ENCODE assay signal across 8 cellular contexts in the genomic region with DNA sequence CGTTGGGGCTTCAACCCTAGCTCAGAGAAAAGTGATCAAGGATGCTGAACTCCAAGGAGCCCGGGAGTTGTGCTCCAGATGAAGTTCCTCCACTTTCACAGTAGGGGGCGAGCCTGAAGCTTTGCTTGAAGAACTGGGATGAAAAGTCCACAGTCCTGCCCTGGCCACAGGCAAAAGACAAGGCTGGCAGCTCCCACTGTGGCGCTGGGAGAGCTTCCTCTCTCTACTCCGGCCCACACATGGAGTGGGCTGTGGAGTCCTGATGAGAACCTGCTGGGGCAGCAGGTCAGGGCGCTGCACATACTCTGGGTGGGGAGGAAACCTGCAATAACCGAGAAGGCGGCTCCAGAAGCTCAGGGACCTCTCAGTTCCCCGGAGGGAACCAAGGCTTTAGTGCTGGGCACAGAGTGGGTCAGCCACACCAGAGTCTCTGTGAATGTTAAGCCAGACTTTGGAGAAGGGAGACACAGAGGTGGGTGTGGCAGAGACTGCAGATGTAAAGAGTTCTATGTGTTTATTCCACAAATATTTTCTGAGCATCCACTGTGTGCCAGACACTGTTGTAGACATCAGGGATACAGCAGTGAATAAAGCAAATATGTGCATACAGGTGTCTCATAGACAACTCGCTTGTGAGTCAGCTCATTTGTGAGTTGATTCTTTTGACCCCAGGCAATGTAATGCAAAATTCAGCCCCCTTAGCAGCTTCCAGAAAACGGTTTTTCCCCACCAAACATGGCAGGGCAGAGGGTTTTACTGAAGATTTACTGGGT. TPM values are rescaled to one million over a fixed set of nuclear protein-coding genes. Genes with fewer than 3 reads are reported as not detected.
DNase-seq lines count a peak whose midpoint lies in the region; ATAC-seq, FAIRE-seq and TF ChIP-seq lines count a peak whose summit lies in the region.

No MANE protein-coding gene starts in this region.

- 15% methylated on average over 11 of the region's 11 CpGs for WGBS in K562 (ENCODE audit: insufficient coverage, low coverage, missing lambda C conversion rate)

- POLR2A ChIA-PET in K562 (lab: Yijun Ruan, JAX), result interaction anchor here (0.6 to 1.1 kb wide), 4 partner anchors 20 to 995 kb away, joined by 3 read pairs; no protein-coding TSS in a partner anchor

- CTCF ChIA-PET in K562 (lab: Yijun Ruan, JAX; ENCODE audit: low intra/inter-chr PET ratio), result interaction anchor here (0.6 to 1.4 kb wide), 2 partner anchors 29 to 729 kb away, joined by 3 to 5 read pairs; no protein-coding TSS in a partner anchor

- in situ Hi-C loops in K562 (cut with MboI), result no loop called here

- peak; percentile 94 for FAIRE-seq in K562 (lab: Jason Lieb, UNC)

- no peak overlapping the region for H3K4me3 ChIP-seq in BE2C (ENCODE audit: low read depth, low read length)
- H3K4me3 ChIP-seq in K562, result no peak overlapping the region
- H3K4me3 ChIP-seq in retinal pigment epithelial cell (ENCODE audit: low read length), result no peak overlapping the region

- H3K9me3 ChIP-seq in BE2C, result no peaks in the 10 kb centered on the region
- no peaks in the 10 kb centered on the region for H3K9me3 ChIP-seq in K562 (replicated peaks; ENCODE audit: control insufficient read depth, insufficient read depth, low read depth, low read length)

- no peaks in the 10 kb centered on the region for H3K27me3 ChIP-seq in BE2C
- peaks cover 5 to 11% of the 10 kb centered on the region in 2 experiments; a peak in 2 of 5 replicates for H3K27me3 ChIP-seq in K562 (ENCODE audit: control insufficient read depth in 2 of 2, insufficient read depth in 2 of 2, low read length in 2 of 2)

- intact Hi-C loops in K562 (cut with micrococcal nuclease), result loop anchor here (1.0 to 10.0 kb wide), 2 partner anchors 30 to 671 kb away; a partner anchor contains a TSS

- TF ChIP-seq CTCF in BE2C (IDR thresholded peaks at IDR 0.05; ENCODE audit: low read depth, low read length) (peak; percentile 91), GM12873 (IDR thresholded peaks at IDR 0.05; ENCODE audit: insufficient read depth, low read depth, low read length, missing control alignments) (peak; percentile 87), K562 (IDR thresholded peaks at IDR 0.05 in 2 of 3, conservative IDR thresholded peaks at IDR 0.05 in 1 of 3; ENCODE audit: insufficient read depth in 2 of 3, low read depth in 1 of 3, low read length in 3 of 3) (peak; percentile 71 to 82 (median 80)), retinal pigment epithelial cell (conservative IDR thresholded peaks at IDR 0.05; ENCODE audit: low read depth, low read length) (peak; percentile 90)

- H3K27ac ChIP-seq in K562 (ENCODE audit: extremely low read depth, low read depth, low read length), result no peak overlapping the region

- H3K4me1 ChIP-seq in BE2C (peaks cover 11% of the 10 kb centered on the region), K562 (replicated peaks in 1 of 2; ENCODE audit: control insufficient read depth in 2 of 2, insufficient read depth in 2 of 2, low read length in 2 of 2) (peaks cover 0 to 4% of the 10 kb centered on the region in 2 experiments; a peak in 2 of 5 replicates)

- DNase-seq in BE2C (peak; percentile 81), NCI-H69 (lab: John Stamatoyannopoulos, UW) (peak; percentile 73), K562 (ENCODE audit: extremely low read depth in 1 of 4, low spot score in 3 of 4) (peak; percentile 65 to 67 (median 66)), hypothalamus (lab: John Stamatoyannopoulos, UW) (peak in 39 of 51 donors; percentile 19 to 74 (median 44)), retinal pigment epithelial cell (ENCODE audit: low read depth) (no peak), T-helper 9 cell (no peak)
- DNase-seq in NK-92 treated with Interleukin-12 subunit alpha and Interleukin-12 subunit beta, amount 100 ng/mL, for 24 hours (lab: John Stamatoyannopoulos, UW), result no peak

- no peaks in the 10 kb centered on the region for H3K79me2 ChIP-seq in K562 (ENCODE audit: control insufficient read depth, insufficient read depth, low read length)

- TF ChIP-seq POLR2A in K562 (conservative IDR thresholded peaks at IDR 0.05), result no peak

- peak; percentile 48 to 76 for TF ChIP-seq RAD21 in K562 (CRISPR knock-in tag; conservative IDR thresholded peaks at IDR 0.05 in 1 of 2, IDR thresholded peaks at IDR 0.05 in 1 of 2)

- peak overlapping the region; percentile 43; the same call in 1 of the 2 replicates for H2AFZ ChIP-seq in K562 (ENCODE audit: low read depth, low read length)

- no TSS peak for BruUV-seq in K562 (replicated peaks; lab: Mats Ljungman, UMichigan)

- no peaks in the 10 kb centered on the region for H3K9me1 ChIP-seq in K562 (ENCODE audit: control insufficient read depth, insufficient read depth, low read length)

- no peak overlapping the region for H3K4me2 ChIP-seq in K562 (ENCODE audit: insufficient read depth, low read length)

- 0 out of 2 replicates have a peak, but pooled peaks cover 4% of the 10 kb centered on the region for H4K20me1 ChIP-seq in K562 (replicated peaks; ENCODE audit: control insufficient read depth, insufficient read depth, low read length)

- H3K9ac ChIP-seq in K562 (ENCODE audit: insufficient read depth in 1 of 2, low read depth in 2 of 2, low read length in 2 of 2), result peak overlapping the region in 1 of 2 experiments; percentile 65; a peak in 1 of 4 replicates

- peak; percentile 92 for ATAC-seq in K562

- H3K36me3 ChIP-seq in BE2C, result no peaks in the 10 kb centered on the region
- H3K36me3 ChIP-seq in K562 (ENCODE audit: control insufficient read depth, insufficient read depth, low read length), result no peaks in the 10 kb centered on the region

- no peak for TF ChIP-seq EP300 in K562 (IDR thresholded peaks at IDR 0.05; ENCODE audit: low read length)

RNA-seq across cellular contexts. Expression of a gene that starts 48.0 kb away (rescaled TPM):
- 153 TPM for polyA plus RNA-seq in BE2C (2012; ENCODE audit: insufficient read depth, insufficient read length, low read depth)
- 4.3 and 21.6 TPM in 2 replicates for total RNA-seq in K562 (2011; cell fraction: chromatin; rRNA removed; ENCODE audit: low replicate concordance)
- total RNA-seq in K562 (2011; cell fraction: nucleolus; rRNA removed), result 5.8 and 10.7 TPM in 2 replicates
- 21.6 and 30.1 TPM in 2 replicates for total RNA-seq in K562 (2011; cell fraction: nucleoplasm; rRNA removed)
- 106 and 141 TPM in 2 replicates for total RNA-seq in K562 (2014; rRNA removed)
- 250 and 311 TPM in 2 replicates for total RNA-seq in K562 (2014; rRNA removed; fragmentation: Illumina TruSeq; extraction: Trizol)
- 198 and 226 TPM in 2 replicates for total RNA-seq in K562 (2015; rRNA removed; fragmentation: Illumina TruSeq; extraction: Trizol)
- total RNA-seq in K562 (2021), result 59.6 and 68.3 TPM in 2 replicates
- 49.0 and 79.0 TPM in 2 replicates for polyA plus RNA-seq in K562 (2011; rRNA removed)
- 7.8 and 22.0 TPM in 2 replicates for polyA plus RNA-seq in K562 (2011; cell fraction: cytosol; rRNA removed)
- 15.4 and 20.4 TPM in 2 replicates for polyA plus RNA-seq in K562 (2011; cell fraction: nucleus; rRNA removed)
- polyA plus RNA-seq in K562 (2012), result 59.8 and 170 TPM in 2 replicates
- 152 and 173 TPM in 2 replicates for polyA plus RNA-seq in K562 (2014; fragmentation: Illumina TruSeq; extraction: Trizol)
- 100 to 1,000 TPM; 313 to 338 TPM for polyA plus RNA-seq in K562 (2014; fragmentation: Nextera tagmentation; extraction: Ambion mirVana)
- polyA plus RNA-seq in K562 (2014; rRNA removed), result 200 and 228 TPM in 2 replicates
- 15.1 and 16.1 TPM in 2 replicates for polyA minus RNA-seq in K562 (2011; rRNA and poly(A)+ RNA removed)
- 8.4 and 8.6 TPM in 2 replicates for polyA minus RNA-seq in K562 (2011; cell fraction: cytosol; rRNA and poly(A)+ RNA removed)
- polyA minus RNA-seq in K562 (2011; cell fraction: nucleus; rRNA and poly(A)+ RNA removed), result 10.0 and 21.0 TPM in 2 replicates

RNA-seq across cellular contexts. Expression of a gene that starts 59.9 kb away (rescaled TPM):
- polyA plus RNA-seq in BE2C (2012; ENCODE audit: insufficient read depth, insufficient read length, low read depth), result 29.2 TPM
- 12.6 and 30.6 TPM in 2 replicates for total RNA-seq in K562 (2011; cell fraction: chromatin; rRNA removed; ENCODE audit: low replicate concordance)
- total RNA-seq in K562 (2011; cell fraction: nucleolus; rRNA removed), result 8.3 and 9.2 TPM in 2 replicates
- total RNA-seq in K562 (2011; cell fraction: nucleoplasm; rRNA removed), result 13.4 and 13.7 TPM in 2 replicates
- total RNA-seq in K562 (2014; rRNA removed) (33.0 and 35.9 TPM in 2 replicates), K562 (2014; rRNA removed; fragmentation: Illumina TruSeq; extraction: Trizol) (35.3 and 38.5 TPM in 2 replicates), K562 (2015; rRNA removed; fragmentation: Illumina TruSeq; extraction: Trizol) (36.1 and 40.5 TPM in 2 replicates), K562 (2021) (23.4 and 25.6 TPM in 2 replicates)
- polyA plus RNA-seq in K562 (2011; rRNA removed) (14.8 and 16.6 TPM in 2 replicates), K562 (2014; fragmentation: Illumina TruSeq; extraction: Trizol) (36.2 and 39.9 TPM in 2 replicates), K562 (2014; fragmentation: Nextera tagmentation; extraction: Ambion mirVana) (10 to 100 TPM in 1 of 2 experiments, 1 to 10 TPM in 1; 8.1 to 13.3 TPM), K562 (2014; rRNA removed) (33.7 and 37.0 TPM in 2 replicates)
- 9.9 and 13.5 TPM in 2 replicates for polyA plus RNA-seq in K562 (2011; cell fraction: cytosol; rRNA removed)
- polyA plus RNA-seq in K562 (2011; cell fraction: nucleus; rRNA removed), result 10.7 and 11.9 TPM in 2 replicates
- polyA plus RNA-seq in K562 (2012), result 21.8 and 23.1 TPM in 2 replicates
- 15.4 and 15.9 TPM in 2 replicates for polyA minus RNA-seq in K562 (2011; rRNA and poly(A)+ RNA removed)
- polyA minus RNA-seq in K562 (2011; cell fraction: cytosol; rRNA and poly(A)+ RNA removed), result 9.6 and 13.6 TPM in 2 replicates
- polyA minus RNA-seq in K562 (2011; cell fraction: nucleus; rRNA and poly(A)+ RNA removed), result 8.3 and 14.3 TPM in 2 replicates

Comparison
In these comparisons a context has a peak if more than half of its experiments do, and no peak if none do; other contexts are left out.
1. DNase-seq: peak in BE2C (single experiment), NCI-H69 (single experiment), K562 (4 of 4) and hypothalamus (39 of 51); none in retinal pigment epithelial cell (single experiment), NK-92 treated with Interleukin-12 subunit alpha and Interleukin-12 subunit beta, amount 100 ng/mL, for 24 hours (single experiment) and T-helper 9 cell (single experiment).
2. Peak in every context shown above with its lines, with median percentiles within 50 percentile points of each other: CTCF ChIP-seq.